9 cellular contexts compared by ENCODE assay signal in genomic region chr9:126327750-126328120, GRCh38. TPM values are rescaled to one million over a fixed set of nuclear protein-coding genes. Genes with fewer than 3 reads are reported as not detected.
DNase-seq lines count a peak whose midpoint lies in the region; ATAC-seq, FAIRE-seq and TF ChIP-seq lines count a peak whose summit lies in the region.
"Had no signal": no experiment of that assay in that cellular context is flagged by ENCODE, and none has a peak within 500 bp of the region (broad histone marks: within the 10 kb centered on the region; RNA-seq: fewer than 3 reads in every experiment).

No MANE protein-coding gene starts in this region.

- peak; percentile 66 for DNase-seq in D721Med (ENCODE audit: insufficient read length, low spot score)
- peak in 1 of 2 experiments; percentile 16 for DNase-seq in SJSA1 (ENCODE audit: low read depth in 1 of 2, low spot score in 2 of 2)
- DNase-seq in foreskin fibroblast, result no peak
- peak; percentile 65 for DNase-seq in retina
- DNase-seq in NCI-H2107 (lab: John Stamatoyannopoulos, UW), result no peak
- DNase-seq in NCI-H1092 (lab: John Stamatoyannopoulos, UW), result no peak
- no peak for DNase-seq in NAMALWA (ENCODE audit: low spot score)

- H3K4me3 ChIP-seq in SJSA1, result peak overlapping the region; percentile 52
- H3K4me3 ChIP-seq in foreskin fibroblast (ENCODE audit: low read depth in 1 of 2, low read length in 2 of 2), result peak overlapping the region; percentile 68 to 75

- H3K27ac ChIP-seq in SJSA1, result no peak overlapping the region

- peaks cover 36% of the 10 kb centered on the region for H3K4me1 ChIP-seq in SJSA1 (replicated peaks)

- no peaks in the 10 kb centered on the region; the same call in 1 of the 2 replicates for H3K36me3 ChIP-seq in SJSA1

- H3K9me3 ChIP-seq in SJSA1 (replicated peaks), result peaks cover 6% of the 10 kb centered on the region; the same call in 1 of the 2 replicates

- FAIRE-seq in D721Med (lab: Jason Lieb, UNC), result peak; percentile 86
- FAIRE-seq: bronchial epithelial cell had no signal

- no peak for ATAC-seq in esophagus mucosa

- TF ChIP-seq CTCF in D721Med (IDR thresholded peaks at IDR 0.05; ENCODE audit: insufficient read depth, missing control alignments) (no peak), foreskin fibroblast (IDR thresholded peaks at IDR 0.05; ENCODE audit: low read depth, low read length) (no peak)

- H3K27me3 ChIP-seq in SJSA1 (replicated peaks), result no peaks in the 10 kb centered on the region

RNA-seq across cellular contexts. Expression of gene MVB12B, which starts 1.1 kb away (rescaled TPM):
- 7.8 and 16.1 TPM in 2 replicates for total RNA-seq in SJSA1 (2014; rRNA removed; shearing (Covaris generic))
- 2.5 TPM for total RNA-seq in esophagus mucosa

Comparison
In these comparisons a context has a peak if more than half of its experiments do, and no peak if none do; other contexts are left out.
1. DNase-seq: peak in D721Med (single experiment) and retina (single experiment); none in foreskin fibroblast (0 of 2), NCI-H2107 (single experiment), NCI-H1092 (single experiment) and NAMALWA (single experiment).